ENCODE assay signal across 2 cellular contexts in the genomic region with DNA sequence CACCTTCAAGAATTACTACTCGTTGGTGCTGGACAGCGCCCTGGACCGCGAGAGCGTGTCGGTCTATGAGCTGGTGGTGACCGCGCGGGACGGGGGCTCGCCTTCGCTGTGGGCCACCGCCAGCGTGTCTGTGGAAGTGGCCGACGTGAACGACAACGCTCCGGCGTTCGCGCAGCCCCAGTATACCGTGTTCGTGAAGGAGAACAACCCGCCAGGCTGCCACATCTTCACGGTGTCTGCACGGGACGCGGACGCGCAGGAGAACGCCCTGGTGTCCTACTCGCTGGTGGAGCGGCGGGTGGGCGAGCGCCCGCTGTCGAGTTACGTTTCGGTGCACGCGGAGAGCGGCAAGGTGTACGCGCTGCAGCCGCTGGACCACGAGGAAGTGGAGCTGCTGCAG. TPM values are rescaled to one million over a fixed set of nuclear protein-coding genes. Genes with fewer than 3 reads are reported as not detected.
"Had no signal": no experiment of that assay in that cellular context is flagged by ENCODE, and none has a peak within 500 bp of the region (broad histone marks: within the 10 kb centered on the region; RNA-seq: fewer than 3 reads in every experiment).

No MANE protein-coding gene starts in this region.

RNA-seq across cellular contexts. Expression of gene PCDHA8, which starts 18.0 kb away (rescaled TPM):
- total RNA-seq: ureter had no signal
- polyA plus RNA-seq: stomach had no signal
